8 cellular contexts compared by ENCODE assay signal in the genomic region with DNA sequence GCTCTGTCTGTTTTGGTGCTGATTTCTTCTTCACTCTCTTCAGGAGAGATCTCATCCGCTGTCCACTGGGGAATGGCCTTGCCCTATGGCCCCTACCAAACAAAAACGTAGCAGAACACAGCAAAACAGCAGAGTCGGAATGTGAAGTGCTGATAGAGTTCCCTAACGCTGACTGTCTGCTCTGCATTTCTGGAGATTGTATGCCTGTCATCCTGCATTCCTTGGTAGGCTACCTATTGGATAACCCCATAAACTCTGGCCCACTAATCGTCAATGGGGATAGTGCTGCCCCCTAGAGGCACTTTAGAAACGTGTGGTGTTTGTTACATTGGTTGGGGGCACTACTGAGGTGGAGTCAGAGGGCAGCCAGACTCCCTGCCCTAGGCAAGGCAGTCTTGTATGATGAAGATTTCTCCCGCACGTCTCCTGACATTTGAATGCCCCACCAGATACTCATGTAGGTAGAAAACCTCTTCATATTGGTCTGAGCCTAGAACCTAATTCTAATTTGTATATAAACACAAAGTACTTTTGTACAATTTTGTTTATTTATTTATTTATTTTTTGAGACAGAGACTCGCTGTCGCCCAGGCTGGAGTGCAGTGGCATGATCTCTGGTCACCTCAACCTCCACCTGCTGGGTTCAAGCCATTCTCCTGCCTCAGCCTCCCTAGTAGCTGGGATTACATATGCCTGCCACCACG. TPM values are rescaled to one million over a fixed set of nuclear protein-coding genes. Genes with fewer than 3 reads are reported as not detected.
A peak's percentile ranks its signal among the peaks of the same experiment; 100 is the strongest.
DNase-seq lines count a peak whose midpoint lies in the region; ATAC-seq, FAIRE-seq and TF ChIP-seq lines count a peak whose summit lies in the region.

No MANE protein-coding gene starts in this region.

- H3K4me3 ChIP-seq in epithelial cell of esophagus (ENCODE audit: low read length) (no peak overlapping the region), mucosa of descending colon (no peak overlapping the region), tibial nerve (no peak overlapping the region)

- ATAC-seq in mucosa of descending colon (peak; percentile 93), GM18519 (IDR thresholded peaks at IDR 0.05; ENCODE audit: low FRiP score, unreplicated experiment) (no peak)

- TF ChIP-seq CTCF in C4-2B (conservative IDR thresholded peaks at IDR 0.05) (peak; percentile 92), epithelial cell of esophagus (IDR thresholded peaks at IDR 0.05; ENCODE audit: insufficient read depth, low read depth, low read length, missing control alignments) (peak; percentile 84), mucosa of descending colon (IDR thresholded peaks at IDR 0.05) (peak; percentile 34), tibial nerve (IDR thresholded peaks at IDR 0.05) (peak; percentile 59 to 86 (median 75))

- H3K27me3 ChIP-seq in tibial nerve = no peaks in the 10 kb centered on the region

- peak in 1 of 2 donors; percentile 39 for TF ChIP-seq EP300 in tibial nerve (IDR thresholded peaks at IDR 0.05)

- H3K4me1 ChIP-seq in mucosa of descending colon (ENCODE audit: low read depth) (no peaks in the 10 kb centered on the region), tibial nerve (peaks cover 0 to 11% (median 3%) of the 10 kb centered on the region in 4 donors)

- H3K27ac Mint-ChIP-seq in activated CD4-positive, alpha-beta memory T cell treated with anti-CD3 and anti-CD28 coated beads for 36 hours = no peak overlapping the region

- FAIRE-seq in H54 (lab: Jason Lieb, UNC) = peak; percentile 88

- H3K9me3 ChIP-seq in mucosa of descending colon = no peaks in the 10 kb centered on the region
- H3K9me3 ChIP-seq in tibial nerve = no peaks in the 10 kb centered on the region

- no peaks in the 10 kb centered on the region for H3K9me3 Mint-ChIP-seq in activated CD4-positive, alpha-beta memory T cell treated with anti-CD3 and anti-CD28 coated beads for 36 hours

- DNase-seq in H54 (ENCODE audit: insufficient read length, low spot score) = peak; percentile 76
- peak; percentile 95 for DNase-seq in NCI-H510A treated with DMSO at 0.1 percent for 48 hours (lab: John Stamatoyannopoulos, UW)
- DNase-seq in activated CD4-positive, alpha-beta memory T cell treated with anti-CD3 and anti-CD28 coated beads for 36 hours = peak; percentile 62
- DNase-seq in epithelial cell of esophagus (ENCODE audit: low read depth) = peak; percentile 90
- DNase-seq in mucosa of descending colon = peak in 1 of 3 donors; percentile 81
- peak; percentile 40 to 79 for DNase-seq in tibial nerve (ENCODE audit: low spot score in 2 of 2)

- no peaks in the 10 kb centered on the region for H3K36me3 Mint-ChIP-seq in activated CD4-positive, alpha-beta memory T cell treated with anti-CD3 and anti-CD28 coated beads for 36 hours

- POLR2A ChIA-PET in activated CD4-positive, alpha-beta memory T cell treated with anti-CD3 and anti-CD28 coated beads for 36 hours (lab: Charles Lee) = no interaction called here

- intact Hi-C loops in activated CD4-positive, alpha-beta memory T cell treated with anti-CD3 and anti-CD28 coated beads for 36 hours (cut with micrococcal nuclease) = loop anchor here (1.0 to 5.0 kb wide), 2 partner anchors 50 to 166 kb away; partner anchors contain the start of gene EPHB3
- intact Hi-C loops in mucosa of descending colon (cut with DNase I, micrococcal nuclease) = no loop called here

- CTCF ChIA-PET in activated CD4-positive, alpha-beta memory T cell treated with anti-CD3 and anti-CD28 coated beads for 36 hours (lab: Charles Lee) = interaction anchor here (0.6 to 2.5 kb wide), 21 partner anchors 9 to 467 kb away, joined by 3 to 16 read pairs (median 4); partner anchors contain the start of gene EPHB3

- no peak for TF ChIP-seq POLR2A in H54 (IDR thresholded peaks at IDR 0.05; ENCODE audit: low read depth, low read length)
- no peak for TF ChIP-seq POLR2A in tibial nerve (IDR thresholded peaks at IDR 0.05)

- peaks cover 1% of the 10 kb centered on the region for H3K27me3 Mint-ChIP-seq in activated CD4-positive, alpha-beta memory T cell treated with anti-CD3 and anti-CD28 coated beads for 36 hours

- WGBS in tibial nerve, 2 donors = 31% methylated on average over 11 of the region's 11 CpGs

- no peaks in the 10 kb centered on the region for H3K36me3 ChIP-seq in mucosa of descending colon (ENCODE audit: low read depth)
- H3K36me3 ChIP-seq in tibial nerve = no peaks in the 10 kb centered on the region

- no peak overlapping the region for H3K4me3 Mint-ChIP-seq in activated CD4-positive, alpha-beta memory T cell treated with anti-CD3 and anti-CD28 coated beads for 36 hours

- no peaks in the 10 kb centered on the region for H3K4me1 Mint-ChIP-seq in activated CD4-positive, alpha-beta memory T cell treated with anti-CD3 and anti-CD28 coated beads for 36 hours (ENCODE audit: low read depth)

- H3K27ac ChIP-seq in C4-2B (no peak overlapping the region), tibial nerve (no peak overlapping the region)

RNA-seq across cellular contexts. Expression of gene MAGEF1, which starts 15.6 kb away (rescaled TPM):
- 10 to 100 TPM; 20.6 to 22.5 TPM for total RNA-seq in activated CD4-positive, alpha-beta memory T cell treated with anti-CD3 and anti-CD28 coated beads for 36 hours
- total RNA-seq in mucosa of descending colon (10 to 100 TPM; 17.3 to 30.2 (median 24.4) TPM), tibial nerve (10 to 100 TPM; 29.6 to 48.1 (median 42.4) TPM)

Comparison
In these comparisons a context has a peak if more than half of its experiments do, and no peak if none do; other contexts are left out.
1. CTCF ChIP-seq: peak in every context shown above with its lines; median percentile 92 in C4-2B; 84 in epithelial cell of esophagus; 75 in tibial nerve; 34 in mucosa of descending colon.